In the genomic region with DNA sequence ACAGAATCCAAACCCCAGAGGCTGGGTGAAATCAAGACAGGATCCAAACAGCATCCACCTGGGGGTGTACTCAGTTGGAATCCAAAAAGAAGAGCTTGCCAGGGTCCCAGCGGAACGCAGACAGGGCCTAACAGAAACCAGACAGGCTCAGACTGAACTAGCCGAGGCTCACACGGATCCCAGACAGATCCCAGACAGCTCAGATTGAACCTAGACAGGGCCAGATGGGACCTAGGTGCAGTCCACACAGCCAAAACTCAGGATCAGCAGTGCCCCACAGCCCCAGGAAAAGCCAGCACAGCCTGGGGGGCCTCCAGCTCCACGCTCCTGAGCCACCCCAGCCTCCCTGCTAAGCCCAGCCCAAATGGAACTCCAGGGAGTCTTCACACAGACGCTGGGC, we compare ENCODE assay signal across 1 cellular context.
A peak's percentile ranks its signal among the peaks of the same experiment; 100 is the strongest.
TF ChIP-seq lines count a peak whose summit lies in the region.

No MANE protein-coding gene starts in this region.

TF ChIP-seq in HepG2, 621 proteins besides CTCF, POLR2A, EP300 and RAD21:
- 0 out of 2 replicates have a peak, but pooled peaks have one; percentile 38 for TF ChIP-seq ZFY (CRISPR knock-in tag; IDR thresholded peaks at IDR 0.05)
- TF ChIP-seq ZNF547 (CRISPR knock-in tag; IDR thresholded peaks at IDR 0.05), result no peak
- TF ChIP-seq SKI (IDR thresholded peaks at IDR 0.05; ENCODE audit: partially characterized antibody), result peak; percentile 51
- TF ChIP-seq ZNF432 (CRISPR knock-in tag; IDR thresholded peaks at IDR 0.05; ENCODE audit: borderline replicate concordance), result 0 out of 2 replicates have a peak, but pooled peaks have one; percentile 51
- peak; percentile 19; the same call in 1 of the 2 replicates for TF ChIP-seq ZNF574 (CRISPR knock-in tag; IDR thresholded peaks at IDR 0.05)
- TF ChIP-seq NRL (CRISPR knock-in tag; IDR thresholded peaks at IDR 0.05; ENCODE audit: borderline replicate concordance), result 0 out of 2 replicates have a peak, but pooled peaks have one; percentile 14
- TF ChIP-seq ZNF687 (CRISPR knock-in tag; IDR thresholded peaks at IDR 0.05), result 0 out of 2 replicates have a peak, but pooled peaks have one; percentile 7
- TF ChIP-seq U2AF2 (IDR thresholded peaks at IDR 0.05; ENCODE audit: low read depth, low read length), result no peak
- 0 out of 2 replicates have a peak, but pooled peaks have one; percentile 7 for TF ChIP-seq ZNF614 (CRISPR knock-in tag; IDR thresholded peaks at IDR 0.05; ENCODE audit: borderline replicate concordance)
- TF ChIP-seq ATAD3A (CRISPR knock-in tag; IDR thresholded peaks at IDR 0.05), result no peak
